In genomic region chr1:113978863-113979702, GRCh38 we compare ENCODE assay signal across 8 cellular contexts. TPM values are rescaled to one million over a fixed set of nuclear protein-coding genes. Genes with fewer than 3 reads are reported as not detected.
A peak's percentile ranks its signal among the peaks of the same experiment; 100 is the strongest.
DNase-seq lines count a peak whose midpoint lies in the region; ATAC-seq, FAIRE-seq and TF ChIP-seq lines count a peak whose summit lies in the region.

OLFML3 (plus strand) TSS chr1:113979474; CDS start chr1:113979517, 43 bp downstream.

- H3K27me3 ChIP-seq in keratinocyte (ENCODE audit: control insufficient read depth, extremely low read depth, insufficient read depth, low read length) (no peaks in the 10 kb centered on the region), smooth muscle cell (ENCODE audit: low read depth) (no peaks in the 10 kb centered on the region)

- H4K20me1 ChIP-seq in keratinocyte (ENCODE audit: control insufficient read depth, extremely low read depth, insufficient read depth, low read length) (no peaks in the 10 kb centered on the region), smooth muscle cell (ENCODE audit: low read depth) (peaks cover 13% of the 10 kb centered on the region)

- peaks cover 11% of the 10 kb centered on the region for H3K36me3 Mint-ChIP-seq in T-helper 2 cell treated with Interferon-gamma antibody and Interleukin-4, amounts not matched to agents 5 μg/mL and 100 μg/mL, for 36 hours (ENCODE audit: low read depth)

- dilution Hi-C loops in keratinocyte (cut with MboI; ENCODE audit: extremely low pct_ligation_motif_present, low sequenced_read_pairs) = no loop called here

- H3K4me1 ChIP-seq in keratinocyte (ENCODE audit: control insufficient read depth, extremely low read depth, insufficient read depth, low read length) (peaks cover 11% of the 10 kb centered on the region), smooth muscle cell (ENCODE audit: low read depth) (peaks cover 78% of the 10 kb centered on the region)

- H3K4me3 Mint-ChIP-seq in T-helper 2 cell treated with Interferon-gamma antibody and Interleukin-4, amounts not matched to agents 5 μg/mL and 100 μg/mL, for 36 hours = no peak within 1 kb of the TSS

- H3K27ac Mint-ChIP-seq in T-helper 2 cell treated with Interferon-gamma antibody and Interleukin-4, amounts not matched to agents 5 μg/mL and 100 μg/mL, for 36 hours = no peak within 1 kb of the TSS

- H3K9ac ChIP-seq in keratinocyte (ENCODE audit: control insufficient read depth, extremely low read depth, insufficient read depth, low read length) (peak within 1 kb of the TSS; percentile 13), smooth muscle cell (ENCODE audit: low read depth) (peak within 1 kb of the TSS; percentile 73)

- TF ChIP-seq CTCF in AG09309 (IDR thresholded peaks at IDR 0.05; ENCODE audit: control insufficient read depth, insufficient read depth, low read depth, low read length, missing control alignments) (peak; percentile 72), keratinocyte (optimal IDR thresholded peaks at IDR 0.05 in 1 of 3, IDR thresholded peaks at IDR 0.05 in 1 of 3, conservative IDR thresholded peaks at IDR 0.05 in 1 of 3; ENCODE audit: extremely low read depth in 1 of 3, insufficient read depth in 2 of 3, low read length in 3 of 3) (peak; percentile 60 to 81 (median 72)), smooth muscle cell (IDR thresholded peaks at IDR 0.05; ENCODE audit: borderline replicate concordance, insufficient read depth, poor library complexity, severe bottlenecking) (peak; percentile 77)

- DNase-seq in AG09309 (ENCODE audit: low read depth) (peak; percentile 91), NCI-H146 (lab: John Stamatoyannopoulos, UW) (peak; percentile 81), cerebellum (ENCODE audit: low spot score) (peak; percentile 65), keratinocyte (ENCODE audit: low read depth, low spot score) (peak; percentile 69), smooth muscle cell (lab: John Stamatoyannopoulos, UW; ENCODE audit: unreplicated experiment) (peak; percentile 80), 8988T (no peak)
- peak; percentile 25 for DNase-seq in T-helper 2 cell treated with Interferon-gamma antibody and Interleukin-4, amounts not matched to agents 5 μg/mL and 100 μg/mL, for 36 hours (ENCODE audit: low spot score)

- WGBS in smooth muscle cell (ENCODE audit: low lambda C conversion rate) = 4% methylated on average over 13 of the region's 13 CpGs

- H3K4me3 ChIP-seq in AG09309 (ENCODE audit: control insufficient read depth, low read depth, low read length) (peak within 1 kb of the TSS; percentile 43), keratinocyte (ENCODE audit: control insufficient read depth in 2 of 3, extremely low read depth in 1 of 3, insufficient read depth in 2 of 3, low read depth in 1 of 3, low read length in 3 of 3) (peak within 1 kb of the TSS in 2 of 3 experiments; percentile 31 to 46), smooth muscle cell (peak within 1 kb of the TSS; percentile 53)

- H3K9me3 ChIP-seq in keratinocyte (ENCODE audit: control insufficient read depth, low read depth, low read length) = no peaks in the 10 kb centered on the region
- no peaks in the 10 kb centered on the region for H3K9me3 ChIP-seq in smooth muscle cell (replicated peaks; ENCODE audit: low read depth)

- no peaks in the 10 kb centered on the region for H3K27me3 Mint-ChIP-seq in T-helper 2 cell treated with Interferon-gamma antibody and Interleukin-4, amounts not matched to agents 5 μg/mL and 100 μg/mL, for 36 hours (ENCODE audit: low read depth)

- peak; percentile 76 for FAIRE-seq in keratinocyte (lab: Jason Lieb, UNC)

- H3K9me1 ChIP-seq in keratinocyte (ENCODE audit: control insufficient read depth, extremely low read depth, insufficient read depth, low read length) = no peaks in the 10 kb centered on the region

- ATAC-seq in GM18867 (IDR thresholded peaks at IDR 0.05; ENCODE audit: unreplicated experiment) = peak; percentile 59

- H3K27ac ChIP-seq in keratinocyte (ENCODE audit: control insufficient read depth, insufficient read depth, low read length) = peak within 1 kb of the TSS; percentile 36
- H3K27ac ChIP-seq in smooth muscle cell (ENCODE audit: low read depth) = peak within 1 kb of the TSS; percentile 93

- no peaks in the 10 kb centered on the region for H3K79me2 ChIP-seq in keratinocyte (ENCODE audit: control insufficient read depth, insufficient read depth, low read length)
- peaks cover 15% of the 10 kb centered on the region for H3K79me2 ChIP-seq in smooth muscle cell (ENCODE audit: low read depth)

- H3F3A ChIP-seq in smooth muscle cell (ENCODE audit: low read depth) = peaks cover 30% of the 10 kb centered on the region

- H3K9me3 Mint-ChIP-seq in T-helper 2 cell treated with Interferon-gamma antibody and Interleukin-4, amounts not matched to agents 5 μg/mL and 100 μg/mL, for 36 hours = no peaks in the 10 kb centered on the region

- H3K4me2 ChIP-seq in keratinocyte (ENCODE audit: control insufficient read depth, extremely low read depth, insufficient read depth, low read depth, low read length) (peak within 1 kb of the TSS; percentile 82), smooth muscle cell (peak within 1 kb of the TSS; percentile 88)

- H3K4me1 Mint-ChIP-seq in T-helper 2 cell treated with Interferon-gamma antibody and Interleukin-4, amounts not matched to agents 5 μg/mL and 100 μg/mL, for 36 hours (ENCODE audit: low read depth) = peaks cover 33% of the 10 kb centered on the region

- H3K36me3 ChIP-seq in keratinocyte (ENCODE audit: control insufficient read depth in 2 of 2, extremely low read depth in 1 of 2, insufficient read depth in 2 of 2, low read length in 2 of 2) (peaks cover 0 to 1% of the 10 kb centered on the region in 2 experiments), smooth muscle cell (ENCODE audit: low read depth) (no peaks in the 10 kb centered on the region)

- peak within 1 kb of the TSS; percentile 24 for H2AFZ ChIP-seq in keratinocyte (ENCODE audit: control insufficient read depth, low read length)
- peak within 1 kb of the TSS; percentile 6 for H2AFZ ChIP-seq in smooth muscle cell (ENCODE audit: low read depth)

RNA-seq across cellular contexts. Expression of gene OLFML3, which starts in this region (rescaled TPM):
- 26.4 TPM for total RNA-seq in cerebellum
- 2.3 to 4.4 TPM (median 2.8 TPM) in 3 replicates for polyA plus RNA-seq in keratinocyte
- polyA plus RNA-seq in keratinocyte (2011; ENCODE audit: low read depth) = not detected
- 1.1 and 1.3 TPM in 2 replicates for polyA plus RNA-seq in keratinocyte (2011; cell fraction: cytosol; rRNA removed)
- polyA plus RNA-seq in keratinocyte (2011; cell fraction: nucleus; rRNA removed) = 3.6 and 3.7 TPM in 2 replicates
- polyA plus RNA-seq in keratinocyte (2012; ENCODE audit: low replicate concordance) = 3.8 TPM in 1 of 2 replicates, not detected in the other
- polyA minus RNA-seq in keratinocyte = 2.6 to 3.9 TPM (median 2.9 TPM) in 3 replicates
- polyA minus RNA-seq in keratinocyte (2011; cell fraction: cytosol; rRNA and poly(A)+ RNA removed) = 0.96 TPM
- 1.1 and 1.8 TPM in 2 replicates for polyA minus RNA-seq in keratinocyte (2011; cell fraction: nucleus; rRNA and poly(A)+ RNA removed)
- total RNA-seq in smooth muscle cell = 220 and 274 TPM in 2 replicates
- 256 and 308 TPM in 2 replicates for polyA plus RNA-seq in smooth muscle cell

Comparison
In these comparisons a context has a peak if more than half of its experiments do, and no peak if none do; other contexts are left out.
1. RNA of gene OLFML3 (polyA plus RNA-seq): 256 to 308 TPM in smooth muscle cell; 1.1 to 4.4 TPM in keratinocyte; every median in the first group is over 10 times any median in the second.
2. Peak in every context shown above with its lines, with median percentiles within 50 percentile points of each other: H3K4me3 ChIP-seq and CTCF ChIP-seq.